In the genomic region with DNA sequence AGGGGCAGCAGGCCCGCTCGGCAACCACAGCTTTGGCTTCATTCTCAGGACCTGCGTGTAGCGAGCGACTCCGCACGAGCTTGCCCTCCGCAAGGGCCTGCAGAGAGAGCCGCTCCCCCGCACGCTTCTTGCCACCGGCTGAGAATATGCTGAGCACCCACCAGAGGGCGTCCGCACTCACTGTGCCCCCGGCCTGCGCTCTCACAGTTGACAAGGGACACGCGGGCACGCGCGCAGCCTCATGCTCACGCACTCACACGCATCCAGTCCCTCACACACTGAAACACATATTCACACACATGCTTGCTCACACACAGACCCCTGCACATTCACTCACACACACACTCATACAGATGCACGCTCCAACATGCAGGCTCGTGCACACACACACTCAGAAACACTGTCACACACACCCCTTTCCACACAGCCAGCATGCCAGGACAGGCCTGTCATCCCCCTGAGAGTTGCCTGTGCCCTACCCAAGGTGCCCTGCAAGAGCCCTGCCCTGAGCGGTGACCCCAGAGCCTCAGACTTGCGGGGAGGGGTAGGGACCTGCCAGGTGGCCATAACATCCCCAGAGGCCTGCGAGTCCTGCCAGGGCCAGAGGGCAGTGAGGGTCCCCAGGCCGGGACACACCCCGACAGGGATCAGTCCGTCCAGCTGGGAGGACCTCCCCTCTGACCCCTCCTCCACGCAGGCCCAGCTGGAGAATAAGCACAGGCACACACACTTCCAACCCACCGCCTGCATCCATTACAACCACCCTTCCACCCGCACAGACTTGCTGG, we compare ENCODE assay signal across 8 cellular contexts.
A peak's percentile ranks its signal among the peaks of the same experiment; 100 is the strongest.
DNase-seq lines count a peak whose midpoint lies in the region; ATAC-seq and TF ChIP-seq lines count a peak whose summit lies in the region.

No MANE protein-coding gene starts in this region.

- H3K9me3 ChIP-seq in lower lobe of right lung: no peaks in the 10 kb centered on the region

- H3K4me3 ChIP-seq in choroid plexus epithelial cell (ENCODE audit: low read depth, low read length) (no peak overlapping the region), lower lobe of right lung (no peak overlapping the region)

- H3K4me1 ChIP-seq in lower lobe of right lung: peaks cover 4% of the 10 kb centered on the region

- peak; percentile 70 for DNase-seq in CD1c-positive myeloid dendritic cell (ENCODE audit: extremely low spot score)
- DNase-seq in NCI-H2171 (lab: John Stamatoyannopoulos, UW): peak; percentile 37
- DNase-seq in activated CD4-positive, alpha-beta T cell treated with anti-CD3 and anti-CD28 coated beads for 24 hours (ENCODE audit: low read depth in 2 of 2): peak; percentile 21 to 58
- DNase-seq in choroid plexus epithelial cell (ENCODE audit: low read depth): peak; percentile 58
- DNase-seq in lower lobe of right lung: peak; percentile 69
- peak; percentile 40 for DNase-seq in stimulated activated CD8-positive, alpha-beta memory T cell treated with anti-CD3 and anti-CD28 coated beads, Interleukin-7, amount 100 ng/mL, for 24 hours (ENCODE audit: low read depth)
- no peak for DNase-seq in activated gamma-delta T cell (lab: John Stamatoyannopoulos, UW)

- intact Hi-C loops in lower lobe of right lung (cut with DNase I): no loop called here

- ATAC-seq in GM21390 (IDR thresholded peaks at IDR 0.05; ENCODE audit: unreplicated experiment): peak; percentile 54
- ATAC-seq in lower lobe of right lung: peak; percentile 78 to 80

- TF ChIP-seq CTCF in choroid plexus epithelial cell (conservative IDR thresholded peaks at IDR 0.05; ENCODE audit: low read depth, low read length) (peak; percentile 87), lower lobe of right lung (IDR thresholded peaks at IDR 0.05) (peak; percentile 70)

- no peak overlapping the region for H3K27ac ChIP-seq in lower lobe of right lung

- peaks cover 16% of the 10 kb centered on the region for H3K27me3 ChIP-seq in lower lobe of right lung (ENCODE audit: low read depth)

- H3K36me3 ChIP-seq in lower lobe of right lung: no peaks in the 10 kb centered on the region
